11 cellular contexts compared by ENCODE assay signal in the genomic region with DNA sequence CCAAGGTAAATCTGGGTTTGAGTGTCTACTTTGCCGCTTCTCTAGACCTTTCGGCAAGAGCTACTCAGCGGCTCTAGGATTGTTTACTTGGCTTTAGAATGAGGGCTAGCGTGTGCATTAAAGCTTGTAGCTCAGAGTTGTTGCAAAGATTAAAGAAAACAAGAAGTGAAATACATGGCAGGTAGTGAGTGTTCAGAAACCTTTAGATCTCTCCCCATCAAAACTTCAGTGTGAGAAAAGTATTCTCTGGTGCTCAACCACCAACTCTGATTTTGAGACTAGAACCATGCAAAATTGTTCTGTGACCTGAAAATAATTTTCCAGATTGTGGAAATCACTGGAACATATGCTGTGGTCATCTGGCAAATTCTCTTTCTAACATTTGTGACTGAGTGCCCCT.
DNase-seq lines count a peak whose midpoint lies in the region; ATAC-seq and TF ChIP-seq lines count a peak whose summit lies in the region.
"Had no signal": no experiment of that assay in that cellular context is flagged by ENCODE, and none has a peak within 500 bp of the region (broad histone marks: within the 10 kb centered on the region; RNA-seq: fewer than 3 reads in every experiment).

No MANE protein-coding gene starts in this region.

- TF ChIP-seq POLR2A in GM18505 (IDR thresholded peaks at IDR 0.05; ENCODE audit: borderline replicate concordance, extremely low read depth, insufficient read depth, insufficient read length) = no peak

- H3K79me2 ChIP-seq in SU-DHL-6 (ENCODE audit: insufficient read depth, low read length) = no peaks in the 10 kb centered on the region

- peak overlapping the region; percentile 53 for H3K9ac ChIP-seq in SU-DHL-6 (ENCODE audit: low read length)

- H4K20me1 ChIP-seq in SU-DHL-6 (ENCODE audit: low read depth, low read length) = no peaks in the 10 kb centered on the region

- H3K9me2 ChIP-seq in SU-DHL-6 (replicated peaks; ENCODE audit: insufficient read depth, low read length) = no peaks in the 10 kb centered on the region

- TF ChIP-seq CTCF in SU-DHL-6 (IDR thresholded peaks at IDR 0.05; ENCODE audit: insufficient read depth, low read length, poor library complexity, severe bottlenecking) (no peak), tibial artery (IDR thresholded peaks at IDR 0.05) (no peak)

- H3K27ac ChIP-seq in SU-DHL-6 (ENCODE audit: low read depth, low read length) = peak overlapping the region; percentile 93
- H3K27ac ChIP-seq in tibial artery = no peak overlapping the region

- peak; percentile 58 for ATAC-seq in GM18505 (IDR thresholded peaks at IDR 0.05; ENCODE audit: unreplicated experiment)
- ATAC-seq in GM21390 (IDR thresholded peaks at IDR 0.05; ENCODE audit: unreplicated experiment) = peak; percentile 55
- peak; percentile 53 for ATAC-seq in HG03060 (IDR thresholded peaks at IDR 0.05; ENCODE audit: low read depth, unreplicated experiment)
- ATAC-seq: activated CD8-positive, alpha-beta memory T cell treated with anti-CD3 and anti-CD28 coated beads, Interleukin-2, amount 10 ng/mL, durations not matched to agents 7 days and 5 days had no signal

- H3K36me3 ChIP-seq in SU-DHL-6 (ENCODE audit: low read length) (no peaks in the 10 kb centered on the region), tibial artery (no peaks in the 10 kb centered on the region)

- peaks cover 21% of the 10 kb centered on the region for H3F3A ChIP-seq in SU-DHL-6 (ENCODE audit: insufficient read depth)

- peak overlapping the region; percentile 72 for H2AFZ ChIP-seq in SU-DHL-6 (ENCODE audit: low read depth, low read length, severe bottlenecking)

- H3K27me3 ChIP-seq in SU-DHL-6 (ENCODE audit: low read length) = no peaks in the 10 kb centered on the region
- no peaks in the 10 kb centered on the region for H3K27me3 ChIP-seq in tibial artery

- H3K4me1 ChIP-seq in tibial artery = no peaks in the 10 kb centered on the region

- intact Hi-C loops in tibial artery (cut with DNase I; ENCODE audit: low total_unique reads) = no loop called here

- H3K4me3 ChIP-seq in SU-DHL-6 (ENCODE audit: insufficient read depth, low read length, poor library complexity, severe bottlenecking) (no peak overlapping the region), tibial artery (no peak overlapping the region)

- DNase-seq in amygdala (lab: John Stamatoyannopoulos, UW) (no peak), NCI-H1092 treated with DMSO at 0.1 percent for 48 hours (lab: John Stamatoyannopoulos, UW) (no peak), T-helper 2 cell (no peak), tibial artery (no peak)
- DNase-seq: activated CD8-positive, alpha-beta memory T cell treated with anti-CD3 and anti-CD28 coated beads, Interleukin-2, amount 10 ng/mL, durations not matched to agents 7 days and 5 days; kidney; NCI-H1105 treated with DMSO at 0.1 percent for 48 hours had no signal

- peak overlapping the region; percentile 58 for H3K4me2 ChIP-seq in SU-DHL-6 (ENCODE audit: low read depth, low read length, poor library complexity, severe bottlenecking)

- no peaks in the 10 kb centered on the region for H3K9me3 ChIP-seq in SU-DHL-6 (ENCODE audit: insufficient read depth, low read length)
- no peaks in the 10 kb centered on the region for H3K9me3 ChIP-seq in tibial artery
